ENCODE assay signal across 1 cellular context in genomic region chr19:4127322-4127721, GRCh38.
TF ChIP-seq lines count a peak whose summit lies in the region.

No MANE protein-coding gene starts in this region.

TF ChIP-seq in HepG2, 621 proteins besides CTCF, POLR2A, EP300 and RAD21:
- peak; percentile 97 for TF ChIP-seq ZNF460 (CRISPR knock-in tag; IDR thresholded peaks at IDR 0.05; ENCODE audit: borderline replicate concordance)
- peak; percentile 90 for TF ChIP-seq ZMYM2 (CRISPR knock-in tag; IDR thresholded peaks at IDR 0.05)
- TF ChIP-seq ZMYM3 (CRISPR knock-in tag; IDR thresholded peaks at IDR 0.05): peak; percentile 80
